In the genomic region with DNA sequence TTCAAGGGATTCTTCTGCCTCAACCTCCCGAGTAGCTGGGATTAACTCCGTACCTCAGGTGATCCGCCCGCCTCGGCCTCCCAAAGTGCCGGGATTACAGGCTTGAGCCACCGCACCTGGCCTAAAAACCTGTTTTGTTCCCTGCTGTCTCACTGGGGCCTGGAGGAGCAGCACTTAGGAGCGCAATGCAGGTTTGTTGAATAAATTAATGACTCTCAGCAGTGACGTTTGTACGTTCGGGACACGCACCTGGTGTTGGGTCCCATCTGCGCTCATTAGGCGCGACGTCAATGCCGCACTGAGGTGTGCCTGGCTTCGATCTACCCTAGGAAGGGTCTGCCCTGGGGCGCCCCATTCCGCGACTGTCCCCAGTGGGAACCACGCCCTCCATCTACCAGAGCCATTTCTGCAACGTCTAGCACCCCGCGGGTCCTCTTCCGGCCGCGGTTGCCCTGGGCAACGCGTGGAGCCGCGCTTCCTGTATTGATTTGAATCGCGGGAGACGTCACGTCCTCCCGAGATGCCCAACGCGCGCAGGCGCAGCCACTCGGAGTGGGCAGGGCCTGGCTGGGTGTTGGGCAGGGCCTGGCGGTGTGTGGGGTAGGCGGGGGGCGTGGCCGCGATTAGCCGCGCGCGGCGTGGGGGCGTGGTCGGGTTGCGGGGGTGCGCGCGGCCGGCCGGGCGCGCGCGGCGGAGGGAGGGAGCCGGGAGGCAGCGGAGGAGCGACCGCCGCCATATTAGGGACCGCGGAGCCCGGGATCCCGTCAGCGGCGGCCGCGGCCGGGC, we compare ENCODE assay signal across 1 cellular context.
TF ChIP-seq lines count a peak whose summit lies in the region.

A gene (plus strand): TSS at position 714 of the 786 bp plus-strand sequence. CDS start 16,679 bp downstream, outside the sequence.

TF ChIP-seq in HepG2, 621 proteins besides CTCF, POLR2A, EP300 and RAD21 (continued from another document and continues in another):
- TF ChIP-seq ZNF550 (CRISPR knock-in tag; IDR thresholded peaks at IDR 0.05; ENCODE audit: borderline replicate concordance) (no peak), PRPF4 (IDR thresholded peaks at IDR 0.05; ENCODE audit: low read depth, low read length, poor library complexity, severe bottlenecking) (no peak), TBP (CRISPR knock-in tag; IDR thresholded peaks at IDR 0.05) (no peak), MAFG (CRISPR knock-in tag; IDR thresholded peaks at IDR 0.05) (no peak), ZNF788 (CRISPR knock-in tag; IDR thresholded peaks at IDR 0.05; ENCODE audit: borderline replicate concordance) (peak; percentile 33; the same call in 1 of the 2 replicates), RORA (CRISPR knock-in tag; IDR thresholded peaks at IDR 0.05) (no peak), NFYC (CRISPR knock-in tag; IDR thresholded peaks at IDR 0.05) (peak; percentile 32; the same call in 1 of the 2 replicates), ZNF841 (CRISPR knock-in tag; IDR thresholded peaks at IDR 0.05; ENCODE audit: borderline replicate concordance) (no peak), ZNF567 (CRISPR knock-in tag; IDR thresholded peaks at IDR 0.05; ENCODE audit: borderline replicate concordance) (peak; percentile 78; the same call in 1 of the 2 replicates), ZNF460 (CRISPR knock-in tag; IDR thresholded peaks at IDR 0.05; ENCODE audit: borderline replicate concordance) (no peak), SRSF1 (optimal IDR thresholded peaks at IDR 0.05; ENCODE audit: low read depth, low read length) (no peak), ZNF329 (CRISPR knock-in tag; IDR thresholded peaks at IDR 0.05; ENCODE audit: low read depth) (no peak), ZNF761 (CRISPR knock-in tag; conservative IDR thresholded peaks at IDR 0.05) (no peak), WIZ (CRISPR knock-in tag; IDR thresholded peaks at IDR 0.05) (no peak), ZSCAN25 (CRISPR knock-in tag; IDR thresholded peaks at IDR 0.05) (no peak), KLF6 (CRISPR knock-in tag; IDR thresholded peaks at IDR 0.05) (peak; percentile 78; the same call in 1 of the 2 replicates), ZBTB3 (CRISPR knock-in tag; IDR thresholded peaks at IDR 0.05; ENCODE audit: borderline replicate concordance, low read depth) (no peak), SNAI1 (CRISPR knock-in tag; IDR thresholded peaks at IDR 0.05; ENCODE audit: borderline replicate concordance) (no peak), ZNF225 (CRISPR knock-in tag; IDR thresholded peaks at IDR 0.05) (no peak), THAP11 (CRISPR knock-in tag; IDR thresholded peaks at IDR 0.05) (peak; percentile 93), SUZ12 (IDR thresholded peaks at IDR 0.05; ENCODE audit: low read depth, low read length) (no peak), ZNF12 (CRISPR knock-in tag; IDR thresholded peaks at IDR 0.05) (no peak), CHD4 (IDR thresholded peaks at IDR 0.05; ENCODE audit: borderline replicate concordance, low read length) (peak; percentile 60; the same call in 1 of the 2 replicates), ZNF224 (CRISPR knock-in tag; IDR thresholded peaks at IDR 0.05) (no peak), RBFOX2 (IDR thresholded peaks at IDR 0.05; ENCODE audit: low read depth, low read length) (peak; percentile 50; the same call in 1 of the 2 replicates), FOXK2 (IDR thresholded peaks at IDR 0.05) (0 out of 2 replicates have a peak, but pooled peaks have one; percentile 39), SALL2 (CRISPR knock-in tag; IDR thresholded peaks at IDR 0.05) (peak; percentile 47; the same call in 1 of the 2 replicates), HMG20B (CRISPR knock-in tag; conservative IDR thresholded peaks at IDR 0.05) (no peak), ATF7-NPFF (CRISPR knock-in tag; IDR thresholded peaks at IDR 0.05; ENCODE audit: low read depth) (no peak; the same call in 1 of the 2 replicates), SMC3 (IDR thresholded peaks at IDR 0.05; ENCODE audit: low read length) (no peak), NFKB2 (CRISPR knock-in tag; IDR thresholded peaks at IDR 0.05; ENCODE audit: borderline replicate concordance) (peak; percentile 52; the same call in 1 of the 2 replicates)
- TF ChIP-seq, protein P1, sequence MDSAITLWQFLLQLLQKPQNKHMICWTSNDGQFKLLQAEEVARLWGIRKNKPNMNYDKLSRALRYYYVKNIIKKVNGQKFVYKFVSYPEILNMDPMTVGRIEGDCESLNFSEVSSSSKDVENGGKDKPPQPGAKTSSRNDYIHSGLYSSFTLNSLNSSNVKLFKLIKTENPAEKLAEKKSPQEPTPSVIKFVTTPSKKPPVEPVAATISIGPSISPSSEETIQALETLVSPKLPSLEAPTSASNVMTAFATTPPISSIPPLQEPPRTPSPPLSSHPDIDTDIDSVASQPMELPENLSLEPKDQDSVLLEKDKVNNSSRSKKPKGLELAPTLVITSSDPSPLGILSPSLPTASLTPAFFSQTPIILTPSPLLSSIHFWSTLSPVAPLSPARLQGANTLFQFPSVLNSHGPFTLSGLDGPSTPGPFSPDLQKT (CRISPR knock-in tag; IDR thresholded peaks at IDR 0.05; ENCODE audit: borderline replicate concordance), result no peak
- TF ChIP-seq, protein P2, sequence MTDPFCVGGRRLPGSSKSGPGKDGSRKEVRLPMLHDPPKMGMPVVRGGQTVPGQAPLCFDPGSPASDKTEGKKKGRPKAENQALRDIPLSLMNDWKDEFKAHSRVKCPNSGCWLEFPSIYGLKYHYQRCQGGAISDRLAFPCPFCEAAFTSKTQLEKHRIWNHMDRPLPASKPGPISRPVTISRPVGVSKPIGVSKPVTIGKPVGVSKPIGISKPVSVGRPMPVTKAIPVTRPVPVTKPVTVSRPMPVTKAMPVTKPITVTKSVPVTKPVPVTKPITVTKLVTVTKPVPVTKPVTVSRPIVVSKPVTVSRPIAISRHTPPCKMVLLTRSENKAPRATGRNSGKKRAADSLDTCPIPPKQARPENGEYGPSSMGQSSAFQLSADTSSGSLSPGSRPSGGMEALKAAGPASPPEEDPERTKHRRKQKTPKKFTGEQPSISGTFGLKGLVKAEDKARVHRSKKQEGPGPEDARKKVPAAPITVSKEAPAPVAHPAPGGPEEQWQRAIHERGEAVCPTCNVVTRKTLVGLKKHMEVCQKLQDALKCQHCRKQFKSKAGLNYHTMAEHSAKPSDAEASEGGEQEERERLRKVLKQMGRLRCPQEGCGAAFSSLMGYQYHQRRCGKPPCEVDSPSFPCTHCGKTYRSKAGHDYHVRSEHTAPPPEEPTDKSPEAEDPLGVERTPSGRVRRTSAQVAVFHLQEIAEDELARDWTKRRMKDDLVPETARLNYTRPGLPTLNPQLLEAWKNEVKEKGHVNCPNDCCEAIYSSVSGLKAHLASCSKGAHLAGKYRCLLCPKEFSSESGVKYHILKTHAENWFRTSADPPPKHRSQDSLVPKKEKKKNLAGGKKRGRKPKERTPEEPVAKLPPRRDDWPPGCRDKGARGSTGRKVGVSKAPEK (CRISPR knock-in tag; IDR thresholded peaks at IDR 0.05; ENCODE audit: borderline replicate concordance), result no peak
- TF ChIP-seq, protein P3, sequence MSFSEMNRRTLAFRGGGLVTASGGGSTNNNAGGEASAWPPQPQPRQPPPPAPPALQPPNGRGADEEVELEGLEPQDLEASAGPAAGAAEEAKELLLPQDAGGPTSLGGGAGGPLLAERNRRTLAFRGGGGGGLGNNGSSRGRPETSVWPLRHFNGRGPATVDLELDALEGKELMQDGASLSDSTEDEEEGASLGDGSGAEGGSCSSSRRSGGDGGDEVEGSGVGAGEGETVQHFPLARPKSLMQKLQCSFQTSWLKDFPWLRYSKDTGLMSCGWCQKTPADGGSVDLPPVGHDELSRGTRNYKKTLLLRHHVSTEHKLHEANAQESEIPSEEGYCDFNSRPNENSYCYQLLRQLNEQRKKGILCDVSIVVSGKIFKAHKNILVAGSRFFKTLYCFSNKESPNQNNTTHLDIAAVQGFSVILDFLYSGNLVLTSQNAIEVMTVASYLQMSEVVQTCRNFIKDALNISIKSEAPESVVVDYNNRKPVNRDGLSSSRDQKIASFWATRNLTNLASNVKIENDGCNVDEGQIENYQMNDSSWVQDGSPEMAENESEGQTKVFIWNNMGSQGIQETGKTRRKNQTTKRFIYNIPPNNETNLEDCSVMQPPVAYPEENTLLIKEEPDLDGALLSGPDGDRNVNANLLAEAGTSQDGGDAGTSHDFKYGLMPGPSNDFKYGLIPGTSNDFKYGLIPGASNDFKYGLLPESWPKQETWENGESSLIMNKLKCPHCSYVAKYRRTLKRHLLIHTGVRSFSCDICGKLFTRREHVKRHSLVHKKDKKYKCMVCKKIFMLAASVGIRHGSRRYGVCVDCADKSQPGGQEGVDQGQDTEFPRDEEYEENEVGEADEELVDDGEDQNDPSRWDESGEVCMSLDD (CRISPR knock-in tag; IDR thresholded peaks at IDR 0.05; ENCODE audit: borderline replicate concordance), result peak; percentile 55
- TF ChIP-seq, protein P4, sequence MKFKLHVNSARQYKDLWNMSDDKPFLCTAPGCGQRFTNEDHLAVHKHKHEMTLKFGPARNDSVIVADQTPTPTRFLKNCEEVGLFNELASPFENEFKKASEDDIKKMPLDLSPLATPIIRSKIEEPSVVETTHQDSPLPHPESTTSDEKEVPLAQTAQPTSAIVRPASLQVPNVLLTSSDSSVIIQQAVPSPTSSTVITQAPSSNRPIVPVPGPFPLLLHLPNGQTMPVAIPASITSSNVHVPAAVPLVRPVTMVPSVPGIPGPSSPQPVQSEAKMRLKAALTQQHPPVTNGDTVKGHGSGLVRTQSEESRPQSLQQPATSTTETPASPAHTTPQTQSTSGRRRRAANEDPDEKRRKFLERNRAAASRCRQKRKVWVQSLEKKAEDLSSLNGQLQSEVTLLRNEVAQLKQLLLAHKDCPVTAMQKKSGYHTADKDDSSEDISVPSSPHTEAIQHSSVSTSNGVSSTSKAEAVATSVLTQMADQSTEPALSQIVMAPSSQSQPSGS (CRISPR knock-in tag; IDR thresholded peaks at IDR 0.05), result peak; percentile 50; the same call in 1 of the 2 replicates
- TF ChIP-seq, protein P5, sequence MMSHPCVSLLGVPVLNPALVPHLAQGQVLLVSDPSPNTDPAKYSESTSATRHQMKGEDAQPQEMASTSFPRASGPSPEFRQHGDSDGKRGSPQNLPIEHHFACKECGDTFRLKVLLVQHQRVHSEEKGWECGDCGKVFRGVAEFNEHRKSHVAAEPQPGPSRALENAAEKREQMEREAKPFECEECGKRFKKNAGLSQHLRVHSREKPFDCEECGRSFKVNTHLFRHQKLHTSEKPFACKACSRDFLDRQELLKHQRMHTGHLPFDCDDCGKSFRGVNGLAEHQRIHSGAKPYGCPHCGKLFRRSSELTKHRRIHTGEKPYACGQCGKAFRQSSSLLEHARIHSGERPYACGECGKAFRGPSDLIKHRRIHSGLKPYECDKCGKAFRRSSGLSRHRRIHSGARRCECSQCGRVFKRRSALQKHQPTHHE (CRISPR knock-in tag; IDR thresholded peaks at IDR 0.05; ENCODE audit: borderline replicate concordance), result no peak
- TF ChIP-seq, protein P6, sequence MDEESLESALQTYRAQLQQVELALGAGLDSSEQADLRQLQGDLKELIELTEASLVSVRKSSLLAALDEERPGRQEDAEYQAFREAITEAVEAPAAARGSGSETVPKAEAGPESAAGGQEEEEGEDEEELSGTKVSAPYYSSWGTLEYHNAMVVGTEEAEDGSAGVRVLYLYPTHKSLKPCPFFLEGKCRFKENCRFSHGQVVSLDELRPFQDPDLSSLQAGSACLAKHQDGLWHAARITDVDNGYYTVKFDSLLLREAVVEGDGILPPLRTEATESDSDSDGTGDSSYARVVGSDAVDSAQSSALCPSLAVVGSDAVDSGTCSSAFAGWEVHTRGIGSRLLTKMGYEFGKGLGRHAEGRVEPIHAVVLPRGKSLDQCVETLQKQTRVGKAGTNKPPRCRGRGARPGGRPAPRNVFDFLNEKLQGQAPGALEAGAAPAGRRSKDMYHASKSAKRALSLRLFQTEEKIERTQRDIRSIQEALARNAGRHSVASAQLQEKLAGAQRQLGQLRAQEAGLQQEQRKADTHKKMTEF (CRISPR knock-in tag; IDR thresholded peaks at IDR 0.05), result peak; percentile 67
- TF ChIP-seq, protein P7, sequence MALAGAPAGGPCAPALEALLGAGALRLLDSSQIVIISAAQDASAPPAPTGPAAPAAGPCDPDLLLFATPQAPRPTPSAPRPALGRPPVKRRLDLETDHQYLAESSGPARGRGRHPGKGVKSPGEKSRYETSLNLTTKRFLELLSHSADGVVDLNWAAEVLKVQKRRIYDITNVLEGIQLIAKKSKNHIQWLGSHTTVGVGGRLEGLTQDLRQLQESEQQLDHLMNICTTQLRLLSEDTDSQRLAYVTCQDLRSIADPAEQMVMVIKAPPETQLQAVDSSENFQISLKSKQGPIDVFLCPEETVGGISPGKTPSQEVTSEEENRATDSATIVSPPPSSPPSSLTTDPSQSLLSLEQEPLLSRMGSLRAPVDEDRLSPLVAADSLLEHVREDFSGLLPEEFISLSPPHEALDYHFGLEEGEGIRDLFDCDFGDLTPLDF (CRISPR knock-in tag; IDR thresholded peaks at IDR 0.05), result no peak
- TF ChIP-seq, protein P8, sequence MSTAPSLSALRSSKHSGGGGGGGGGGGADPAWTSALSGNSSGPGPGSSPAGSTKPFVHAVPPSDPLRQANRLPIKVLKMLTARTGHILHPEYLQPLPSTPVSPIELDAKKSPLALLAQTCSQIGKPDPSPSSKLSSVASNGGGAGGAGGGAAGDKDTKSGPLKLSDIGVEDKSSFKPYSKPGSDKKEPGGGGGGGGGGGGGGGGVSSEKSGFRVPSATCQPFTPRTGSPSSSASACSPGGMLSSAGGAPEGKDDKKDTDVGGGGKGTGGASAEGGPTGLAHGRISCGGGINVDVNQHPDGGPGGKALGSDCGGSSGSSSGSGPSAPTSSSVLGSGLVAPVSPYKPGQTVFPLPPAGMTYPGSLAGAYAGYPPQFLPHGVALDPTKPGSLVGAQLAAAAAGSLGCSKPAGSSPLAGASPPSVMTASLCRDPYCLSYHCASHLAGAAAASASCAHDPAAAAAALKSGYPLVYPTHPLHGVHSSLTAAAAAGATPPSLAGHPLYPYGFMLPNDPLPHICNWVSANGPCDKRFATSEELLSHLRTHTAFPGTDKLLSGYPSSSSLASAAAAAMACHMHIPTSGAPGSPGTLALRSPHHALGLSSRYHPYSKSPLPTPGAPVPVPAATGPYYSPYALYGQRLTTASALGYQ (CRISPR knock-in tag; IDR thresholded peaks at IDR 0.05), result peak; percentile 23; the same call in 1 of the 2 replicates
- TF ChIP-seq, protein P9, sequence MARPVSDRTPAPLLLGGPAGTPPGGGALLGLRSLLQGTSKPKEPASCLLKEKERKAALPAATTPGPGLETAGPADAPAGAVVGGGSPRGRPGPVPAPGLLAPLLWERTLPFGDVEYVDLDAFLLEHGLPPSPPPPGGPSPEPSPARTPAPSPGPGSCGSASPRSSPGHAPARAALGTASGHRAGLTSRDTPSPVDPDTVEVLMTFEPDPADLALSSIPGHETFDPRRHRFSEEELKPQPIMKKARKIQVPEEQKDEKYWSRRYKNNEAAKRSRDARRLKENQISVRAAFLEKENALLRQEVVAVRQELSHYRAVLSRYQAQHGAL (CRISPR knock-in tag; IDR thresholded peaks at IDR 0.05; ENCODE audit: not compliant biosample characterization), result no peak
- TF ChIP-seq, protein P10, sequence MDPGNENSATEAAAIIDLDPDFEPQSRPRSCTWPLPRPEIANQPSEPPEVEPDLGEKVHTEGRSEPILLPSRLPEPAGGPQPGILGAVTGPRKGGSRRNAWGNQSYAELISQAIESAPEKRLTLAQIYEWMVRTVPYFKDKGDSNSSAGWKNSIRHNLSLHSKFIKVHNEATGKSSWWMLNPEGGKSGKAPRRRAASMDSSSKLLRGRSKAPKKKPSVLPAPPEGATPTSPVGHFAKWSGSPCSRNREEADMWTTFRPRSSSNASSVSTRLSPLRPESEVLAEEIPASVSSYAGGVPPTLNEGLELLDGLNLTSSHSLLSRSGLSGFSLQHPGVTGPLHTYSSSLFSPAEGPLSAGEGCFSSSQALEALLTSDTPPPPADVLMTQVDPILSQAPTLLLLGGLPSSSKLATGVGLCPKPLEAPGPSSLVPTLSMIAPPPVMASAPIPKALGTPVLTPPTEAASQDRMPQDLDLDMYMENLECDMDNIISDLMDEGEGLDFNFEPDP (CRISPR knock-in tag; conservative IDR thresholded peaks at IDR 0.05), result no peak
- TF ChIP-seq, protein P11, sequence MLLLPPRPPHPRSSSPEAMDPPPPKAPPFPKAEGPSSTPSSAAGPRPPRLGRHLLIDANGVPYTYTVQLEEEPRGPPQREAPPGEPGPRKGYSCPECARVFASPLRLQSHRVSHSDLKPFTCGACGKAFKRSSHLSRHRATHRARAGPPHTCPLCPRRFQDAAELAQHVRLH (CRISPR knock-in tag; IDR thresholded peaks at IDR 0.05; ENCODE audit: borderline replicate concordance, low read depth), result peak; percentile 65; the same call in 1 of the 2 replicates
